11 cellular contexts compared by ENCODE assay signal in the genomic region with DNA sequence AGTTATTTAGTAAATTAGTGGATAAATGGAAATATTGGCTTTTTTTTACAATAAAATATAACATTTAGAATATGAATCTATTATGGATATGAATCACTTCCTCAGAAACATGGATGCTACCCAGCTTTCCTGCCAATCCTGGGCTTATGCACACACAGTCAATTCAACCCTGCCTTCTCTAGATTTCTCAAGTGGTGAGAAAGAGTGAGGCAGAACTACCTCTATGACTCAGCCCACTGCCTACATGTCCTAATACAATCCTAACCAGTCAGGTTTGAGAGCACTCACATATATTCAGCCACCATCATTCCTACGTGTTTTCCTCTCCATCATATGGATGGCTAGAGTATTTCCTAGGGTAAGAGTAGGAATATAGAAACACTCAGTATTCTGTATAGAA.
DNase-seq lines count a peak whose midpoint lies in the region; ATAC-seq and TF ChIP-seq lines count a peak whose summit lies in the region.
"Had no signal": no experiment of that assay in that cellular context is flagged by ENCODE, and none has a peak within 500 bp of the region (broad histone marks: within the 10 kb centered on the region; RNA-seq: fewer than 3 reads in every experiment).

No MANE protein-coding gene starts in this region.

- H3K4me3 ChIP-seq in OCI-LY3 (ENCODE audit: low read length) = peak overlapping the region; percentile 57
- no peak overlapping the region for H3K4me3 ChIP-seq in hepatocyte
- no peak overlapping the region for H3K4me3 ChIP-seq in CD4-positive, alpha-beta memory T cell (ENCODE audit: low read length in 2 of 2)

- no peak overlapping the region for H3K27ac Mint-ChIP-seq in chondrocyte (ENCODE audit: unreplicated experiment)
- H3K27ac Mint-ChIP-seq in activated T-helper 1 cell treated with anti-CD3 and anti-CD28 coated beads, Interleukin-12 subunit alpha, Interleukin-12 subunit beta, Interleukin-2, Interleukin-4 antibody, amounts not matched to agents 30 ng/mL and 10 ng/mL and 1 ng/mL, durations not matched to agents 14 hours and 24 hours and 36 hours = no peak overlapping the region
- no peak overlapping the region for H3K27ac Mint-ChIP-seq in CD4-positive, alpha-beta memory T cell
- H3K27ac Mint-ChIP-seq: nephron had no signal

- H3K9ac ChIP-seq in OCI-LY3 (ENCODE audit: low read length) = peak overlapping the region; percentile 46; the same call in 1 of the 2 replicates

- H3K27me3 ChIP-seq in OCI-LY3 (ENCODE audit: low read depth, low read length) (no peaks in the 10 kb centered on the region), hepatocyte (no peaks in the 10 kb centered on the region)
- no peaks in the 10 kb centered on the region for H3K27me3 ChIP-seq in CD4-positive, alpha-beta memory T cell (ENCODE audit: insufficient read depth, low read length)

- H4K20me1 ChIP-seq in OCI-LY3 (ENCODE audit: insufficient read depth, low read length) (no peaks in the 10 kb centered on the region), hepatocyte (ENCODE audit: insufficient read depth, poor library complexity, severe bottlenecking) (no peaks in the 10 kb centered on the region)

- DNase-seq in kidney tubule cell (ENCODE audit: low spot score) (peak; percentile 48), chondrocyte (ENCODE audit: low spot score) (no peak), hepatocyte (ENCODE audit: low spot score) (no peak)
- DNase-seq in activated T-helper 1 cell treated with anti-CD3 and anti-CD28 coated beads, Interleukin-12 subunit alpha, Interleukin-12 subunit beta, Interleukin-2, Interleukin-4 antibody, amounts not matched to agents 30 ng/mL and 10 ng/mL and 1 ng/mL, durations not matched to agents 14 hours and 24 hours and 36 hours (ENCODE audit: low spot score) = no peak
- no peak for DNase-seq in CD4-positive, alpha-beta memory T cell
- DNase-seq: activated naive CD4-positive, alpha-beta T cell treated with anti-CD3 and anti-CD28 coated beads, Interleukin-2, amount 50 U/mL, for 16 hours; MV-4-11 had no signal

- H3K36me3 Mint-ChIP-seq in chondrocyte (ENCODE audit: low read depth) = no peaks in the 10 kb centered on the region
- no peaks in the 10 kb centered on the region for H3K36me3 Mint-ChIP-seq in activated T-helper 1 cell treated with anti-CD3 and anti-CD28 coated beads, Interleukin-12 subunit alpha, Interleukin-12 subunit beta, Interleukin-2, Interleukin-4 antibody, amounts not matched to agents 30 ng/mL and 10 ng/mL and 1 ng/mL, durations not matched to agents 14 hours and 24 hours and 36 hours (ENCODE audit: low read depth)
- H3K36me3 Mint-ChIP-seq in CD4-positive, alpha-beta memory T cell = no peaks in the 10 kb centered on the region

- no peaks in the 10 kb centered on the region for H3K9me2 ChIP-seq in hepatocyte (replicated peaks; ENCODE audit: insufficient read depth)

- H3K27ac ChIP-seq in OCI-LY3 (ENCODE audit: low read length) (peak overlapping the region; percentile 77), hepatocyte (no peak overlapping the region)
- no peak overlapping the region for H3K27ac ChIP-seq in CD4-positive, alpha-beta memory T cell (ENCODE audit: low read depth, low read length)

- H3K9me3 Mint-ChIP-seq in chondrocyte (ENCODE audit: low read depth) = peaks cover 3% of the 10 kb centered on the region
- no peaks in the 10 kb centered on the region for H3K9me3 Mint-ChIP-seq in activated T-helper 1 cell treated with anti-CD3 and anti-CD28 coated beads, Interleukin-12 subunit alpha, Interleukin-12 subunit beta, Interleukin-2, Interleukin-4 antibody, amounts not matched to agents 30 ng/mL and 10 ng/mL and 1 ng/mL, durations not matched to agents 14 hours and 24 hours and 36 hours
- H3K9me3 Mint-ChIP-seq in CD4-positive, alpha-beta memory T cell = peaks cover 0 to 8% (median 1%) of the 10 kb centered on the region in 8 donors
- H3K9me3 Mint-ChIP-seq: nephron had no signal

- H2AFZ ChIP-seq in OCI-LY3 (ENCODE audit: low read depth, low read length) = peak overlapping the region; percentile 4; the same call in 1 of the 2 replicates
- no peak overlapping the region for H2AFZ ChIP-seq in hepatocyte

- intact Hi-C loops in activated T-helper 1 cell treated with anti-CD3 and anti-CD28 coated beads, Interleukin-12 subunit alpha, Interleukin-12 subunit beta, Interleukin-2, Interleukin-4 antibody, amounts not matched to agents 30 ng/mL and 10 ng/mL and 1 ng/mL, durations not matched to agents 14 hours and 24 hours and 36 hours (cut with micrococcal nuclease) = no loop called here
- intact Hi-C loops in CD4-positive, alpha-beta memory T cell (cut with micrococcal nuclease) = no loop called here

- POLR2A ChIA-PET in CD4-positive, alpha-beta memory T cell (lab: Charles Lee; ENCODE audit: partially characterized antibody) = no interaction called here

- peak overlapping the region; percentile 80 for H3K4me2 ChIP-seq in OCI-LY3 (ENCODE audit: low read length)
- H3K4me2 ChIP-seq in hepatocyte = no peak overlapping the region

- 75% methylated on average over 1 of the region's 1 CpG for WGBS in hepatocyte (ENCODE audit: low lambda C conversion rate, missing lambda C conversion rate)

- peaks cover 7% of the 10 kb centered on the region for H3K4me1 Mint-ChIP-seq in chondrocyte (ENCODE audit: low read depth)
- no peaks in the 10 kb centered on the region for H3K4me1 Mint-ChIP-seq in activated T-helper 1 cell treated with anti-CD3 and anti-CD28 coated beads, Interleukin-12 subunit alpha, Interleukin-12 subunit beta, Interleukin-2, Interleukin-4 antibody, amounts not matched to agents 30 ng/mL and 10 ng/mL and 1 ng/mL, durations not matched to agents 14 hours and 24 hours and 36 hours (ENCODE audit: low read depth)
- no peaks in the 10 kb centered on the region for H3K4me1 Mint-ChIP-seq in CD4-positive, alpha-beta memory T cell
- H3K4me1 Mint-ChIP-seq: nephron had no signal

- TF ChIP-seq CTCF in OCI-LY3 (IDR thresholded peaks at IDR 0.05; ENCODE audit: low read depth, low read length) (no peak), chondrocyte (IDR thresholded peaks at IDR 0.05) (no peak), hepatocyte (IDR thresholded peaks at IDR 0.05; ENCODE audit: poor library complexity) (no peak)

- H3K9me3 ChIP-seq in OCI-LY3 (ENCODE audit: insufficient read depth, low read length) = peaks cover 15% of the 10 kb centered on the region; the same call in 1 of the 2 replicates
- no peaks in the 10 kb centered on the region for H3K9me3 ChIP-seq in hepatocyte (ENCODE audit: low read depth)
- no peaks in the 10 kb centered on the region for H3K9me3 ChIP-seq in CD4-positive, alpha-beta memory T cell (ENCODE audit: control insufficient read depth in 1 of 2, low read length in 2 of 2)

- CTCF ChIA-PET in CD4-positive, alpha-beta memory T cell (lab: Charles Lee; ENCODE audit: partially characterized antibody) = no interaction called here

- peak; percentile 81 for ATAC-seq in GM18907 (IDR thresholded peaks at IDR 0.05; ENCODE audit: unreplicated experiment)
- peak; percentile 45 for ATAC-seq in HG02884 (IDR thresholded peaks at IDR 0.05; ENCODE audit: unreplicated experiment)

- H3K36me3 ChIP-seq in OCI-LY3 (replicated peaks; ENCODE audit: low read depth, low read length) = peaks cover 16% of the 10 kb centered on the region
- H3K36me3 ChIP-seq in hepatocyte (replicated peaks; ENCODE audit: insufficient read depth, low read depth) = no peaks in the 10 kb centered on the region
- H3K36me3 ChIP-seq in CD4-positive, alpha-beta memory T cell (ENCODE audit: insufficient read depth, low read length) = no peaks in the 10 kb centered on the region

- no peak overlapping the region for H3K4me3 Mint-ChIP-seq in chondrocyte (ENCODE audit: unreplicated experiment)
- H3K4me3 Mint-ChIP-seq in activated T-helper 1 cell treated with anti-CD3 and anti-CD28 coated beads, Interleukin-12 subunit alpha, Interleukin-12 subunit beta, Interleukin-2, Interleukin-4 antibody, amounts not matched to agents 30 ng/mL and 10 ng/mL and 1 ng/mL, durations not matched to agents 14 hours and 24 hours and 36 hours = no peak overlapping the region
- H3K4me3 Mint-ChIP-seq in CD4-positive, alpha-beta memory T cell = no peak overlapping the region
- H3K4me3 Mint-ChIP-seq: nephron had no signal

- H3K4me1 ChIP-seq in OCI-LY3 (ENCODE audit: low read length) = peaks cover 44% of the 10 kb centered on the region
- H3K4me1 ChIP-seq in hepatocyte (ENCODE audit: insufficient read depth) = no peaks in the 10 kb centered on the region
- H3K4me1 ChIP-seq in CD4-positive, alpha-beta memory T cell (ENCODE audit: insufficient read depth, low read length) = no peaks in the 10 kb centered on the region

- H3K79me2 ChIP-seq in OCI-LY3 (ENCODE audit: low read length) (no peaks in the 10 kb centered on the region), hepatocyte (no peaks in the 10 kb centered on the region)

- H3K27me3 Mint-ChIP-seq in chondrocyte (ENCODE audit: low read depth) = no peaks in the 10 kb centered on the region
- no peaks in the 10 kb centered on the region for H3K27me3 Mint-ChIP-seq in activated T-helper 1 cell treated with anti-CD3 and anti-CD28 coated beads, Interleukin-12 subunit alpha, Interleukin-12 subunit beta, Interleukin-2, Interleukin-4 antibody, amounts not matched to agents 30 ng/mL and 10 ng/mL and 1 ng/mL, durations not matched to agents 14 hours and 24 hours and 36 hours (ENCODE audit: insufficient read depth)
- H3K27me3 Mint-ChIP-seq in CD4-positive, alpha-beta memory T cell = no peaks in the 10 kb centered on the region
